In the genomic region with DNA sequence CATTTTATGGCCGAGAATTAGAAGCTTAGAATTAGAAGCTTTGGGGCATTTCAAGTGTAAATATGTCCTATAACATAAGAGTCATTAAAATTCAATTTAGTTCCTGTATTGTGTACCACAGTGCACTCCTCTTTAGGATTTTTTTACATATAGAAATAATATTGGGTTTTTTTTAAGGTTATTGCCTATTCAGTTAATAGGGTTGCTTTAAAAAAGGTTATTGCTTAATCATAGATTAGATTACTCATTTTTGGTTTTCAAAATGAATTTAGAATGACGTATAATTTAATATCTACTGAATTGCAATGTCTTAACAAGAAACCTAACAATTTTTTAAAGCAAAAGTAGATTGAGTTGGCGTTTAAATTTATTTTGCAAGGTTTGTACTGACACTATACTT, we compare ENCODE assay signal across 13 cellular contexts. TPM values are rescaled to one million over a fixed set of nuclear protein-coding genes. Genes with fewer than 3 reads are reported as not detected.
DNase-seq lines count a peak whose midpoint lies in the region; ATAC-seq and TF ChIP-seq lines count a peak whose summit lies in the region.
"Had no signal": no experiment of that assay in that cellular context is flagged by ENCODE, and none has a peak within 500 bp of the region (broad histone marks: within the 10 kb centered on the region; RNA-seq: fewer than 3 reads in every experiment).

No MANE protein-coding gene starts in this region.

- H3K4me1 ChIP-seq in testis = peaks cover 5% of the 10 kb centered on the region

- 87 to 94% methylated on average over 3 of the region's 3 CpGs for WGBS in testis, 2 donors

- H3K36me3 ChIP-seq in testis (ENCODE audit: low read depth, missing control alignments) = no peaks in the 10 kb centered on the region

- no peak overlapping the region for H3K27ac Mint-ChIP-seq in activated T-cell treated with anti-CD3 and anti-CD28 coated beads, Interleukin-2, amount 50 U/mL, for 72 hours
- H3K27ac Mint-ChIP-seq: CD8-positive, alpha-beta T cell; IgD-negative memory B cell had no signal

- peaks cover 2 to 18% of the 10 kb centered on the region in 2 donors for H3K36me3 Mint-ChIP-seq in activated T-cell treated with anti-CD3 and anti-CD28 coated beads, Interleukin-2, amount 50 U/mL, for 72 hours (ENCODE audit: insufficient read depth in 2 of 2)

- intact Hi-C loops in dorsolateral prefrontal cortex (cut with DNase I) = loop anchor here in 1 of 2 donors (10.0 kb wide), 1 partner anchor 254 kb away; no protein-coding TSS in a partner anchor
- intact Hi-C loops in testis (cut with DNase I; ENCODE audit: low total_unique reads) = no loop called here

- H3K4me3 Mint-ChIP-seq in activated T-cell treated with anti-CD3 and anti-CD28 coated beads, Interleukin-2, amount 50 U/mL, for 72 hours = no peak overlapping the region
- H3K4me3 Mint-ChIP-seq: CD14-positive monocyte; CD8-positive, alpha-beta T cell; IgD-negative memory B cell had no signal

- H3K4me3 ChIP-seq in dorsolateral prefrontal cortex (no peak overlapping the region), testis (no peak overlapping the region)
- H3K4me3 ChIP-seq: GM23248 had no signal

- H3K27me3 Mint-ChIP-seq in activated T-cell treated with anti-CD3 and anti-CD28 coated beads, Interleukin-2, amount 50 U/mL, for 72 hours (ENCODE audit: low read depth) = no peaks in the 10 kb centered on the region
- H3K27me3 Mint-ChIP-seq: IgD-negative memory B cell had no signal

- H3K4me1 Mint-ChIP-seq in activated T-cell treated with anti-CD3 and anti-CD28 coated beads, Interleukin-2, amount 50 U/mL, for 72 hours (ENCODE audit: low read depth) = no peaks in the 10 kb centered on the region
- H3K4me1 Mint-ChIP-seq: CD14-positive monocyte had no signal

- H3K27ac ChIP-seq in angular gyrus (ENCODE audit: low read depth, low read length) = peak overlapping the region; percentile 42
- H3K27ac ChIP-seq in dorsolateral prefrontal cortex = peak overlapping the region in 32 of 59 donors; percentile 3 to 84 (median 60)
- peak overlapping the region; percentile 44 to 82 for H3K27ac ChIP-seq in testis
- H3K27ac ChIP-seq: GM23248 had no signal

- no peak for TF ChIP-seq CTCF in dorsolateral prefrontal cortex (IDR thresholded peaks at IDR 0.05 in 54 of 56, conservative IDR thresholded peaks at IDR 0.05 in 2 of 56; ENCODE audit: low read depth in 1 of 56, partially characterized antibody in 56 of 56)
- no peak for TF ChIP-seq CTCF in testis (IDR thresholded peaks at IDR 0.05)

- H3K9me3 Mint-ChIP-seq in activated T-cell treated with anti-CD3 and anti-CD28 coated beads, Interleukin-2, amount 50 U/mL, for 72 hours = no peaks in the 10 kb centered on the region
- H3K9me3 Mint-ChIP-seq: CD14-positive monocyte; CD8-positive, alpha-beta T cell; IgD-negative memory B cell had no signal

- H3K9me3 ChIP-seq in testis = no peaks in the 10 kb centered on the region

- DNase-seq in dorsolateral prefrontal cortex (no peak), testis (no peak), SK-N-DZ (ENCODE audit: low spot score) (no peak)
- DNase-seq in activated T-cell treated with anti-CD3 and anti-CD28 coated beads, Interleukin-2, amount 50 U/mL, for 72 hours = no peak
- DNase-seq: CD8-positive, alpha-beta T cell; COR-L47; DMS53; GM23248; H7 had no signal

- H3K27me3 ChIP-seq in dorsolateral prefrontal cortex (no peaks in the 10 kb centered on the region), testis (no peaks in the 10 kb centered on the region)

- ATAC-seq in HG03354 (IDR thresholded peaks at IDR 0.05; ENCODE audit: poor library complexity, severe bottlenecking, unreplicated experiment) = no peak
- no peak for ATAC-seq in activated T-cell treated with anti-CD3 and anti-CD28 coated beads, Interleukin-2, amount 50 U/mL, for 72 hours (replicated peaks in 1 of 2)
- ATAC-seq: CD8-positive, alpha-beta T cell had no signal

- no peak for TF ChIP-seq POLR2A in testis (IDR thresholded peaks at IDR 0.05)

RNA-seq across cellular contexts. Expression of gene NOC3L, which starts 34.1 kb away (rescaled TPM):
- total RNA-seq in dorsolateral prefrontal cortex (10 to 100 TPM in 99 of 120 experiments, 1 to 10 TPM in 21; 6.0 to 19.1 (median 12.2) TPM), testis (10 to 100 TPM; 24.6 to 32.2 TPM)
- polyA plus RNA-seq in testis (ENCODE audit: insufficient read depth, low read depth, low replicate concordance) = 11.2 TPM
- polyA plus RNA-seq in SK-N-DZ (2014; cell fraction: cytosol; rRNA removed) = 27.8 and 35.5 TPM in 2 replicates
- 47.4 and 50.0 TPM in 2 replicates for polyA plus RNA-seq in SK-N-DZ (2014; cell fraction: nucleus; rRNA removed)
- total RNA-seq in activated T-cell treated with anti-CD3 and anti-CD28 coated beads, Interleukin-2, amount 50 U/mL, for 72 hours = 10 to 100 TPM; 28.0 to 38.0 TPM
